37 cellular contexts compared by ENCODE assay signal in genomic region chr2:36170805-36171204, GRCh38.
"Had no signal": no experiment of that assay in that cellular context is flagged by ENCODE, and none has a peak within 500 bp of the region (broad histone marks: within the 10 kb centered on the region; RNA-seq: fewer than 3 reads in every experiment).

No MANE protein-coding gene starts in this region.

- H3K4me1 Mint-ChIP-seq: activated B cell treated with CpG ODN at 0.5 μM for 24 hours; activated naive CD4-positive, alpha-beta T cell treated with anti-CD3 and anti-CD28 coated beads, Interleukin-2, amount 10 ng/mL, durations not matched to agents 7 days and 5 days had no signal

- H3K4me1 ChIP-seq: Peyer's patch, SJSA1 had no signal

- H3K4me3 ChIP-seq: Peyer's patch, SJSA1 had no signal

- H3K4me3 Mint-ChIP-seq: activated B cell treated with CpG ODN at 0.5 μM for 24 hours; activated CD4-positive, alpha-beta memory T cell treated with anti-CD3 and anti-CD28 coated beads for 36 hours; activated naive CD4-positive, alpha-beta T cell treated with anti-CD3 and anti-CD28 coated beads, Interleukin-2, amount 10 ng/mL, durations not matched to agents 7 days and 5 days; activated naive CD8-positive, alpha-beta T cell; activated naive CD8-positive, alpha-beta T cell treated with anti-CD3 and anti-CD28 coated beads, Interleukin-2, amount 50 U/mL, for 24 hours; activated T-cell treated with anti-CD3 and anti-CD28 coated beads, Interleukin-2, amount 50 U/mL, for 4 hours; activated T-helper 1 cell treated with anti-CD3 and anti-CD28 coated beads, Interleukin-12 subunit alpha, Interleukin-12 subunit beta, Interleukin-2, Interleukin-4 antibody, amounts not matched to agents 30 ng/mL and 10 ng/mL and 1 ng/mL, durations not matched to agents 14 hours and 24 hours and 36 hours; brain; T-helper 1 cell treated with Interleukin-12 subunit alpha and Interleukin-12 subunit beta and Interleukin-4 antibody, amounts not matched to agents 30 μg/mL and 1 μg/mL, for 36 hours; T-helper 2 cell treated with Interferon-gamma antibody and Interleukin-4, amounts not matched to agents 5 μg/mL and 100 μg/mL, for 36 hours had no signal

- DNase-seq: activated B cell treated with CpG ODN at 0.5 μM for 24 hours; activated CD4-positive, alpha-beta memory T cell treated with anti-CD3 and anti-CD28 coated beads for 36 hours; activated CD4-positive, alpha-beta T cell treated with anti-CD3 and anti-CD28 coated beads for 4 hours; activated CD4-positive, alpha-beta T cell treated with anti-CD3 and anti-CD28 coated beads, Interleukin-2, amount 50 U/mL, for 1 hour; activated CD4-positive, CD25-positive, alpha-beta regulatory T cell treated with anti-CD3 and anti-CD28 coated beads, Interleukin-2, amount 50 U/mL, for 72 hours; activated CD8-positive, alpha-beta memory T cell treated with anti-CD3 and anti-CD28 coated beads, Interleukin-2, amount 50 U/mL, for 4 hours; activated naive CD4-positive, alpha-beta T cell treated with anti-CD3 and anti-CD28 coated beads, Interleukin-2, amount 10 ng/mL, durations not matched to agents 7 days and 5 days; activated naive CD8-positive, alpha-beta T cell treated with anti-CD3 and anti-CD28 coated beads, Interleukin-2, amount 50 U/mL, for 24 hours; activated T-cell treated with anti-CD3 and anti-CD28 coated beads for 4 hours; activated T-cell treated with anti-CD3 and anti-CD28 coated beads, Interleukin-2, amount 50 U/mL, for 4 hours; anterior cingulate cortex; caudate nucleus; cerebellar nuclear complex; MM.1S; MV-4-11; NCI-H1092 treated with DMSO at 0.1 percent for 48 hours; NCI-H1417; NCI-H146; NCI-H187; NCI-H2029 treated with DMSO at 0.1 percent for 48 hours; NCI-H2107; NCI-H2171; NCI-H510A; NCI-H526; NCI-H748 treated with DMSO at 0.1 percent for 48 hours; NK-92 treated with Interleukin-12 subunit alpha and Interleukin-12 subunit beta, amount 100 ng/mL, for 24 hours; PC-3; Peyer's patch; RPMI8226; SHP77 treated with DMSO at 0.1 percent for 48 hours; SK-N-SH had no signal

- H3K27ac Mint-ChIP-seq: activated B cell treated with CpG ODN at 0.5 μM for 24 hours; activated CD4-positive, alpha-beta memory T cell treated with anti-CD3 and anti-CD28 coated beads for 36 hours; activated naive CD4-positive, alpha-beta T cell treated with anti-CD3 and anti-CD28 coated beads, Interleukin-2, amount 10 ng/mL, durations not matched to agents 7 days and 5 days; activated naive CD8-positive, alpha-beta T cell; activated naive CD8-positive, alpha-beta T cell treated with anti-CD3 and anti-CD28 coated beads, Interleukin-2, amount 50 U/mL, for 24 hours; activated T-helper 1 cell treated with anti-CD3 and anti-CD28 coated beads, Interleukin-12 subunit alpha, Interleukin-12 subunit beta, Interleukin-2, Interleukin-4 antibody, amounts not matched to agents 30 ng/mL and 10 ng/mL and 1 ng/mL, durations not matched to agents 14 hours and 24 hours and 36 hours; brain; T-helper 1 cell treated with Interleukin-12 subunit alpha and Interleukin-12 subunit beta and Interleukin-4 antibody, amounts not matched to agents 30 μg/mL and 1 μg/mL, for 36 hours; T-helper 2 cell treated with Interferon-gamma antibody and Interleukin-4, amounts not matched to agents 5 μg/mL and 100 μg/mL, for 36 hours had no signal

- H3K36me3 ChIP-seq: Peyer's patch, SJSA1 had no signal

- H3K27me3 Mint-ChIP-seq: activated CD4-positive, alpha-beta memory T cell treated with anti-CD3 and anti-CD28 coated beads for 36 hours; brain had no signal

- H3K27me3 ChIP-seq: Peyer's patch had no signal

- ATAC-seq: activated naive CD8-positive, alpha-beta T cell treated with anti-CD3 and anti-CD28 coated beads, Interleukin-2, amount 50 U/mL, for 24 hours; activated T-cell treated with anti-CD3 and anti-CD28 coated beads, Interleukin-2, amount 50 U/mL, for 4 hours; PC-3 had no signal

- H3K9me3 ChIP-seq: Peyer's patch, SJSA1, SK-N-SH had no signal

- H3K27ac ChIP-seq: Peyer's patch, SJSA1 had no signal

- H3K36me3 Mint-ChIP-seq: activated CD4-positive, alpha-beta memory T cell treated with anti-CD3 and anti-CD28 coated beads for 36 hours; activated naive CD4-positive, alpha-beta T cell treated with anti-CD3 and anti-CD28 coated beads, Interleukin-2, amount 10 ng/mL, durations not matched to agents 7 days and 5 days; activated naive CD8-positive, alpha-beta T cell; brain had no signal

- H3K9me3 Mint-ChIP-seq: activated B cell treated with CpG ODN at 0.5 μM for 24 hours; activated CD4-positive, alpha-beta memory T cell treated with anti-CD3 and anti-CD28 coated beads for 36 hours; activated naive CD4-positive, alpha-beta T cell treated with anti-CD3 and anti-CD28 coated beads, Interleukin-2, amount 10 ng/mL, durations not matched to agents 7 days and 5 days; activated naive CD8-positive, alpha-beta T cell treated with anti-CD3 and anti-CD28 coated beads, Interleukin-2, amount 50 U/mL, for 24 hours; activated T-cell treated with anti-CD3 and anti-CD28 coated beads, Interleukin-2, amount 50 U/mL, for 4 hours; activated T-helper 1 cell treated with anti-CD3 and anti-CD28 coated beads, Interleukin-12 subunit alpha, Interleukin-12 subunit beta, Interleukin-2, Interleukin-4 antibody, amounts not matched to agents 30 ng/mL and 10 ng/mL and 1 ng/mL, durations not matched to agents 14 hours and 24 hours and 36 hours; T-helper 1 cell treated with Interleukin-12 subunit alpha and Interleukin-12 subunit beta and Interleukin-4 antibody, amounts not matched to agents 30 μg/mL and 1 μg/mL, for 36 hours; T-helper 2 cell treated with Interferon-gamma antibody and Interleukin-4, amounts not matched to agents 5 μg/mL and 100 μg/mL, for 36 hours had no signal

- H3K4me2 ChIP-seq: SK-N-SH had no signal

- H3K9ac ChIP-seq: SK-N-SH had no signal
